Comparison of ENCODE assay signal across 22 cellular contexts in the genomic region with DNA sequence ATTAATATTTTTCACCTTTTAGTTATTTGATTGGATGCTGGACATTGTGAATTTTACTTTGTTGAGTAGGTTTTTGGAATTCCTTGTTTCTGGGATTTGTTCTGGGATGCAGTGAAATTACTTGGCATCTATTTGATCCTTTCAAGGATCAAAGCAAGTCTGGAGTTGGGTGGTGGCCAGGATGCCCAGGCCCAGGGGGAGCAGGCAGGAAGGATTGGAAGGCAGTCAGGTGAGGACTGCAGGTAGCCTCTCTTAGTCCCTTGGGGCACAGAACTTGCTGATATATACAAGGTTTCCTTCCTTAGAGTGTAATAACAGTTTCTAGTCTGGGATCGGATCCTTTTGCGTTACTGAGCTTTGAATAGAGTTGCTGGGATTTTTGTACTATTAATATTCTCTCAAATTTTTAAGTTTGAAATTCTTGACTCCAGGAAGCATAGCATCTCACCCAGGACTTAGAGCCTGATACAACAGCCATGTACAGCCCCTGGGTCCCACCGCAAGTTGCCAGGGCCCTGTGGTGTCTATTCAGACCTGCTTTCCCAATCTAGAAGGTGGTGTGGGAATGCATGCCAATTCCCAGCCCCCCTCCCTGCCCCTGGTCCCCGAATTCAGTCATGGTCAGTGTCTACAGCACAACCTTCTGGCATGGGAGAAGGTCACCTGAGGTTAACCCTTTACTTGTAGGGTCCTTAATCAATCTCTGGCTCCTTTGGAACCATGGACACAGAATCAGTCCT.
"Had no signal": no experiment of that assay in that cellular context is flagged by ENCODE, and none has a peak within 500 bp of the region (broad histone marks: within the 10 kb centered on the region; RNA-seq: fewer than 3 reads in every experiment).

No MANE protein-coding gene starts in this region.

- H3K4me3 Mint-ChIP-seq: memory B cell; naive B cell; nephron; stimulated activated naive B cell treated with anti-CD40 and anti-IgM and Interleukin-4, amounts not matched to agents 10 μg/mL and 1 μg/mL and 100 μg/mL, for 72 hours; stimulated activated naive CD8-positive, alpha-beta T cell treated with anti-CD3 and anti-CD28 coated beads, Interleukin-15, amount 100 ng/mL, for 72 hours had no signal

- DNase-seq: effector CD8-positive, alpha-beta T cell; gastrocnemius medialis; heart right ventricle; hypothalamus; kidney; left cardiac atrium; left ventricle myocardium inferior; lower lobe of right lung; naive B cell; psoas muscle; retina; spleen; stimulated activated CD4-positive, alpha-beta T cell treated with anti-CD3 and anti-CD28 coated beads, Interleukin-15, amount 100 ng/mL, for 24 hours; stimulated activated CD4-positive, alpha-beta T cell treated with anti-CD3 and anti-CD28 coated beads, Interleukin-1b, Interleukin-23, amount 100 ng/mL, for 48 hours; stimulated activated CD4-positive, alpha-beta T cell treated with anti-CD3 and anti-CD28 coated beads, Interleukin-4, amount 100 ng/mL, for 24 hours; stimulated activated naive B cell treated with anti-CD40 and anti-IgM and Interleukin-4, amounts not matched to agents 10 μg/mL and 1 μg/mL and 100 μg/mL, for 72 hours; stimulated activated naive CD8-positive, alpha-beta T cell treated with anti-CD3 and anti-CD28 coated beads, Interleukin-15, amount 100 ng/mL, for 72 hours; testis; transverse colon had no signal

- H3K27me3 Mint-ChIP-seq: memory B cell; naive B cell; stimulated activated naive B cell treated with anti-CD40 and anti-IgM and Interleukin-4, amounts not matched to agents 10 μg/mL and 1 μg/mL and 100 μg/mL, for 72 hours; stimulated activated naive CD8-positive, alpha-beta T cell treated with anti-CD3 and anti-CD28 coated beads, Interleukin-15, amount 100 ng/mL, for 72 hours had no signal

- ATAC-seq: gastrocnemius medialis; heart right ventricle; left cardiac atrium; psoas muscle; right lobe of liver; stimulated activated naive B cell treated with anti-CD40 and anti-IgM and Interleukin-4, amounts not matched to agents 10 μg/mL and 1 μg/mL and 100 μg/mL, for 72 hours; stimulated activated naive CD8-positive, alpha-beta T cell treated with anti-CD3 and anti-CD28 coated beads, Interleukin-15, amount 100 ng/mL, for 72 hours had no signal

- H3K27ac Mint-ChIP-seq: memory B cell; nephron; stimulated activated naive B cell treated with anti-CD40 and anti-IgM and Interleukin-4, amounts not matched to agents 10 μg/mL and 1 μg/mL and 100 μg/mL, for 72 hours had no signal

- H3K9me3 Mint-ChIP-seq: memory B cell; nephron; stimulated activated naive B cell treated with anti-CD40 and anti-IgM and Interleukin-4, amounts not matched to agents 10 μg/mL and 1 μg/mL and 100 μg/mL, for 72 hours; stimulated activated naive CD8-positive, alpha-beta T cell treated with anti-CD3 and anti-CD28 coated beads, Interleukin-15, amount 100 ng/mL, for 72 hours had no signal
